9 cellular contexts compared by ENCODE assay signal in the genomic region with DNA sequence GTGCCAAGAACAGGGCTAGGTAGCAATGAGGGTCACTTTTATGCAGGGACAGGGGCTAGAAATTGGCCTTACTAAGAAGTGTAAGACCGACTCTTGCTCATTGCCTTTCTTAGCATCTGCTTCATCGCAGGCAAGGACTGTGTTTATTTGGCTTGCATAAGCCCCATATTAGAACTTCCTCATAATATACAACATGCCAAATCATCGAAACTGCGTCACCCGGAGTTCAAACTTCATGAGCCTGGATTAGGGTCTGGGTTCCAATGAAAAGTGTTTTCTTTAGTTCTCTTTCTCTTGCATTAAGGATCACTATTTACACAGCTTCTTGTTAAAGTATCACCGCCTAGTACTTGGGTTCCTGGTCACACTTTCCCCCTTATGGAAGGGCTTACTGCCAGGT. TPM values are rescaled to one million over a fixed set of nuclear protein-coding genes. Genes with fewer than 3 reads are reported as not detected.
DNase-seq lines count a peak whose midpoint lies in the region; ATAC-seq and TF ChIP-seq lines count a peak whose summit lies in the region.
"Had no signal": no experiment of that assay in that cellular context is flagged by ENCODE, and none has a peak within 500 bp of the region (broad histone marks: within the 10 kb centered on the region; RNA-seq: fewer than 3 reads in every experiment).

No MANE protein-coding gene starts in this region.

- H3K27me3 Mint-ChIP-seq in activated naive CD8-positive, alpha-beta T cell treated with anti-CD3 and anti-CD28 coated beads, Interleukin-2, amount 50 U/mL, for 24 hours: peaks cover 2% of the 10 kb centered on the region
- peaks cover 16 to 19% of the 10 kb centered on the region in 2 donors for H3K27me3 Mint-ChIP-seq in natural killer cell (ENCODE audit: low read depth in 2 of 2)

- no peak for DNase-seq in activated naive CD8-positive, alpha-beta T cell treated with anti-CD3 and anti-CD28 coated beads, Interleukin-2, amount 50 U/mL, for 24 hours
- DNase-seq in natural killer cell: no peak
- DNase-seq in DMS53 (lab: John Stamatoyannopoulos, UW): no peak
- DNase-seq: activated effector memory CD4-positive, alpha-beta T cell treated with anti-CD3 and anti-CD28 coated beads, Interleukin-2, amount 50 U/mL, for 16 hours had no signal

- no peaks in the 10 kb centered on the region for H3K27me3 ChIP-seq in HUES64 (ENCODE audit: insufficient read depth, low read length)

- H3K27ac ChIP-seq in 22Rv1: peak overlapping the region; percentile 95; the same call in 1 of the 2 replicates
- no peak overlapping the region for H3K27ac ChIP-seq in HUES64 (ENCODE audit: low read depth, low read length)

- H3K4me3 ChIP-seq in HUES64 (ENCODE audit: low read length): peak overlapping the region; percentile 96

- H3K9me3 ChIP-seq in HUES64 (ENCODE audit: insufficient read depth, low read depth, low read length): no peaks in the 10 kb centered on the region

- 98% methylated on average over 6 of the region's 6 CpGs for WGBS in HUES64

- H3K9ac ChIP-seq in HUES64 (ENCODE audit: low read depth, low read length): no peak overlapping the region

- no peaks in the 10 kb centered on the region for H3K9me3 Mint-ChIP-seq in activated naive CD8-positive, alpha-beta T cell treated with anti-CD3 and anti-CD28 coated beads, Interleukin-2, amount 50 U/mL, for 24 hours
- no peaks in the 10 kb centered on the region for H3K9me3 Mint-ChIP-seq in natural killer cell

- H3K4me1 Mint-ChIP-seq in activated naive CD8-positive, alpha-beta T cell treated with anti-CD3 and anti-CD28 coated beads, Interleukin-2, amount 50 U/mL, for 24 hours: peaks cover 38% of the 10 kb centered on the region
- peaks cover 39 to 44% of the 10 kb centered on the region in 2 donors for H3K4me1 Mint-ChIP-seq in natural killer cell

- TF ChIP-seq CTCF in 22Rv1 (IDR thresholded peaks at IDR 0.05) (no peak), natural killer cell (IDR thresholded peaks at IDR 0.05) (no peak)

- intact Hi-C loops in natural killer cell (cut with micrococcal nuclease): loop anchor here (1.0 kb wide), 1 partner anchor 100 kb away; a partner anchor contains a TSS

- peak overlapping the region; percentile 87 for H3K4me3 Mint-ChIP-seq in activated naive CD8-positive, alpha-beta T cell treated with anti-CD3 and anti-CD28 coated beads, Interleukin-2, amount 50 U/mL, for 24 hours
- peak overlapping the region; percentile 93 for H3K4me3 Mint-ChIP-seq in natural killer cell

- H3K36me3 ChIP-seq in HUES64 (ENCODE audit: insufficient read depth, low read length): no peaks in the 10 kb centered on the region

- peaks cover 14% of the 10 kb centered on the region for H3K4me1 ChIP-seq in HUES64 (ENCODE audit: insufficient read depth, low read length)

- H3K36me3 Mint-ChIP-seq in activated naive CD8-positive, alpha-beta T cell treated with anti-CD3 and anti-CD28 coated beads, Interleukin-2, amount 50 U/mL, for 24 hours (ENCODE audit: low read depth): no peaks in the 10 kb centered on the region
- no peaks in the 10 kb centered on the region for H3K36me3 Mint-ChIP-seq in natural killer cell

- no peak for ATAC-seq in activated naive CD8-positive, alpha-beta T cell treated with anti-CD3 and anti-CD28 coated beads, Interleukin-2, amount 50 U/mL, for 24 hours
- ATAC-seq in natural killer cell (no peak), HG03520 (IDR thresholded peaks at IDR 0.05; ENCODE audit: unreplicated experiment) (no peak), HG02571 (IDR thresholded peaks at IDR 0.05; ENCODE audit: unreplicated experiment) (no peak), HG03097 (IDR thresholded peaks at IDR 0.05; ENCODE audit: low FRiP score, unreplicated experiment) (no peak)

- H3K27ac Mint-ChIP-seq in activated naive CD8-positive, alpha-beta T cell treated with anti-CD3 and anti-CD28 coated beads, Interleukin-2, amount 50 U/mL, for 24 hours: peak overlapping the region; percentile 96
- peak overlapping the region; percentile 92 to 93 for H3K27ac Mint-ChIP-seq in natural killer cell

RNA-seq across cellular contexts. Expression of a gene that starts 1.0 kb away (rescaled TPM):
- 30.9 TPM for polyA plus RNA-seq in HUES64 (2013, experiment 1 of 2)
- polyA plus RNA-seq in HUES64 (2013, experiment 2 of 2): 38.5 TPM
- 10 to 100 TPM; 28.6 to 35.4 (median 30.6) TPM for total RNA-seq in natural killer cell
